2 cellular contexts compared by ENCODE assay signal in genomic region chr14:74956000-74956279, GRCh38.
TF ChIP-seq lines count a peak whose summit lies in the region.

No MANE protein-coding gene starts in this region.

TF ChIP-seq in SK-N-SH, 30 proteins besides CTCF, POLR2A, EP300 and RAD21 (continued from another document):
- TF ChIP-seq ZBTB33 (IDR thresholded peaks at IDR 0.05; ENCODE audit: borderline replicate concordance, low read depth), result no peak
- TF ChIP-seq TEAD4 (IDR thresholded peaks at IDR 0.05; ENCODE audit: borderline replicate concordance, insufficient read depth), result no peak
- no peak for TF ChIP-seq FOXJ3 (CRISPR knock-in tag; IDR thresholded peaks at IDR 0.05)
- TF ChIP-seq NFIC (IDR thresholded peaks at IDR 0.05; ENCODE audit: borderline replicate concordance), result no peak
- no peak for TF ChIP-seq YY1 (IDR thresholded peaks at IDR 0.05; ENCODE audit: low read depth)

TF ChIP-seq in SK-N-SH treated with all-trans-retinoic acid at 6 μM for 48 hours, 23 proteins besides CTCF, POLR2A, EP300 and RAD21 (continued from another document):
- no peak for TF ChIP-seq TSHZ2 (CRISPR knock-in tag; IDR thresholded peaks at IDR 0.05)
- TF ChIP-seq CSDC2 (CRISPR knock-in tag; IDR thresholded peaks at IDR 0.05), result no peak
- TF ChIP-seq GLIS3 (CRISPR knock-in tag; IDR thresholded peaks at IDR 0.05), result no peak
- TF ChIP-seq ZFP3 (CRISPR knock-in tag; IDR thresholded peaks at IDR 0.05), result no peak
